In the genomic region with DNA sequence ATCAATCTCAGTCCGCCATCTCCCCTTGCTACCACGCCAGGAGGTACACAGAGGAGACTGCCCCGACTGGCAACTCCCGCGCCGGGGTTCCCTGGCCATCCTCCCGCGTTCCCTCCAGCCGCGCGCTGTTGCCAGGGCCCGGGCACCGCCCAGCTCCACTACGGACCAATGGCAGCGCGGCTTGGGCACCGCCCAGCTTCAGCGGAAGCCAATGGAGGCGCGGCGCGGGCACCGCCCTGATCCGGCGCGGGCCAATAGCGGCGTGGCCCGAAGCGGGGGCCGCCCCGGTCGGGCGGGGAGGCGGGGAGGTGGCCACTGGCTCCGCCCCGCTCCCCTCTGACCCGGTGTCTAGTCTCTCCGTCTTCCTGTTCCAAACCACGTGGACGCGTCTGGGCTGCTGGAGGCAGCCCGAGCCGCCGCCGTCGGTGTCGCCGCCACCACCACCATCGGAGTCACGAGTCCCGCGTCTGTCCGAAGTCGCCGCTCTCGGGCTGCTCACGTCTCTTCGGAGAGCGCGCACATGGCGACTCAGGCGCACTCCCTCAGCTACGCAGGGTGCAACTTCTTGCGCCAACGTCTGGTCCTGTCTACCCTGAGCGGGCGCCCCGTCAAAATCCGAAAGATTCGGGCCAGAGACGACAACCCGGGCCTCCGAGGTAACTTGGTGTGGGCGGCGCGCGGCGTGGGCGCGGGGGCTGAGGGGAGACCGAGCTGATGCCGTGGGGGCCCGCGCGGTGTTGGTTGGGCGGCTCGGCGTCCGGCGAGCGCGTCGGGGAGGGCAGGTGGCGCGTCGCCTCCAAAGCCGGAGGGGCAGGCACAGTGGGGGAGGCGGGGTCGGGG, we compare ENCODE assay signal across 8 cellular contexts. TPM values are rescaled to one million over a fixed set of nuclear protein-coding genes. Genes with fewer than 3 reads are reported as not detected.
A peak's percentile ranks its signal among the peaks of the same experiment; 100 is the strongest.
DNase-seq lines count a peak whose midpoint lies in the region; ATAC-seq and TF ChIP-seq lines count a peak whose summit lies in the region.

Gene RCL1, plus strand, starts transcription at position 373 of the 840 bp plus-strand sequence. Its CDS starts 148 bp downstream, at position 521.

- H3K4me3 ChIP-seq in epithelial cell of proximal tubule (ENCODE audit: low read depth, low read length) = peak within 1 kb of the TSS; percentile 92

- H3K4me3 Mint-ChIP-seq in IgD-negative memory B cell = peak within 1 kb of the TSS; percentile 94 to 99 (median 98)

- no peaks in the 10 kb centered on the region for H3K27me3 Mint-ChIP-seq in IgD-negative memory B cell

- ATAC-seq in GM21529 (IDR thresholded peaks at IDR 0.05; ENCODE audit: unreplicated experiment) = peak; percentile 96

- DNase-seq in DMS 273 treated with DMSO at 0.1 percent for 48 hours (lab: John Stamatoyannopoulos, UW) (peak; percentile 90), OCI-M2 (lab: John Stamatoyannopoulos, UW; ENCODE audit: unreplicated experiment) (peak; percentile 45), activated T-cell treated with anti-CD3 and anti-CD28 coated beads for 48 hours (ENCODE audit: low read depth) (peak; percentile 99), epithelial cell of proximal tubule (ENCODE audit: low read depth) (no peak), mucosa of gallbladder (ENCODE audit: low spot score) (peak; percentile 96)
- peak; percentile 85 to 92 for DNase-seq in stimulated activated CD8-positive, alpha-beta memory T cell treated with anti-CD3 and anti-CD28 coated beads, Interleukin-4, amount 100 ng/mL, for 4 hours (ENCODE audit: low read depth in 2 of 2, low spot score in 1 of 2)

- H3K9me3 Mint-ChIP-seq in IgD-negative memory B cell = no peaks in the 10 kb centered on the region

- no peaks in the 10 kb centered on the region for H3K36me3 Mint-ChIP-seq in IgD-negative memory B cell

- H3K27ac Mint-ChIP-seq in IgD-negative memory B cell = peak within 1 kb of the TSS; percentile 75 to 97 (median 97)

- no peak for TF ChIP-seq CTCF in epithelial cell of proximal tubule (conservative IDR thresholded peaks at IDR 0.05; ENCODE audit: low read depth, low read length)

- H3K4me1 Mint-ChIP-seq in IgD-negative memory B cell = peaks cover 19 to 37% (median 21%) of the 10 kb centered on the region in 3 donors

RNA-seq across cellular contexts. Expression of gene RCL1, which starts in this region (rescaled TPM):
- 16.0 TPM for polyA plus RNA-seq in IgD-negative memory B cell
- 16.9 and 23.4 TPM in 2 replicates for total RNA-seq in epithelial cell of proximal tubule
- total RNA-seq in mucosa of gallbladder = 9.5 TPM
